9 cellular contexts compared by ENCODE assay signal in the genomic region with DNA sequence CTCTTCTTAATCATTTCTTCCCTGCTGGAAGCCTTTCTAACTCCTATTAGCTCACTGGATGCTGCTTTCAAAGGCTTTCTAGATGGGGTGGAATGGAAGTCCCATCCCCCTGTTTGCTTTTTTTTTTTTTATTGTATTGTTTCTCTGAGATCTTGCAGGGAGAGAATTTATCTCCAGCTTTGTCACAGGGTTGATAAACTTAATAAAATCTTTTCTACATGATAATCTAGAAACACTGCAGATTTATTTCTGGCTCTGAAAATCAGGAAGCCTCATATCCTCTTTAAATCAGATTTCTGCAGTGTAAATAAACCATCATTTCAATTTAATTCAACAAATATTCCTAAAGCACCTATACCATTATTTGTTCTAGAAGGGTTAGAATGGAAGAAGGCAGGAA.
"Had no signal": no experiment of that assay in that cellular context is flagged by ENCODE, and none has a peak within 500 bp of the region (broad histone marks: within the 10 kb centered on the region; RNA-seq: fewer than 3 reads in every experiment).

No MANE protein-coding gene starts in this region.

- H3K4me3 ChIP-seq: GM23248, HAP-1 had no signal

- H3K36me3 ChIP-seq: HAP-1 had no signal

- H3K36me3 Mint-ChIP-seq: IgD-negative memory B cell had no signal

- H3K9me3 Mint-ChIP-seq: HFFc6, IgD-negative memory B cell had no signal

- H3K4me1 ChIP-seq: HAP-1 had no signal

- H3K9me3 ChIP-seq: HAP-1 had no signal

- H2AFZ ChIP-seq: GM23248 had no signal

- H3K27ac Mint-ChIP-seq: HFFc6 had no signal

- H3K27ac ChIP-seq: GM23248, HL-60 had no signal

- DNase-seq: GM23248, H7, HFFc6, KBM-7 had no signal

- H3K4me3 Mint-ChIP-seq: HFFc6, IgD-negative memory B cell had no signal

- H3K9ac ChIP-seq: GM23248 had no signal

- ATAC-seq: HCT116, HepG2 had no signal
